Comparison of ENCODE assay signal across 8 cellular contexts in genomic region chr1:226186124-226187018, GRCh38. TPM values are rescaled to one million over a fixed set of nuclear protein-coding genes. Genes with fewer than 3 reads are reported as not detected.
DNase-seq lines count a peak whose midpoint lies in the region; ATAC-seq, FAIRE-seq and TF ChIP-seq lines count a peak whose summit lies in the region.

Gene ACBD3, minus strand, starts transcription at chr1:226186741. Its CDS starts 66 bp downstream, at chr1:226186675.

- H3K9me3 ChIP-seq in kidney (ENCODE audit: control insufficient read depth in 1 of 2, low read length in 2 of 2) = no peaks in the 10 kb centered on the region

- H3K4me3 ChIP-seq in kidney (ENCODE audit: low read length in 2 of 2) = peak within 1 kb of the TSS; percentile 81 to 85

- H3K9ac ChIP-seq in kidney (ENCODE audit: low read length in 2 of 2) = peak within 1 kb of the TSS; percentile 82 to 84

- DNase-seq in AML-193 (lab: John Stamatoyannopoulos, UW) = peak; percentile 81 to 85
- DNase-seq in NCI-H510A (lab: John Stamatoyannopoulos, UW) = peak; percentile 66
- peak; percentile 83 for DNase-seq in activated CD4-positive, CD25-positive, alpha-beta regulatory T cell treated with anti-CD3 and anti-CD28 coated beads, Interleukin-2, amount 50 U/mL, for 72 hours
- peak; percentile 92 for DNase-seq in cerebellar cortex (ENCODE audit: low spot score)
- DNase-seq in kidney = peak; percentile 95
- DNase-seq in stimulated activated CD4-positive, alpha-beta T cell treated with anti-CD3 and anti-CD28 coated beads, Interleukin-15, amount 100 ng/mL, for 1 hour (ENCODE audit: low read depth in 1 of 2, low spot score in 1 of 2) = peak; percentile 59 to 69

- no peak for FAIRE-seq in kidney (lab: Jason Lieb, UNC)

- H3K4me1 ChIP-seq in kidney (ENCODE audit: control insufficient read depth in 1 of 2, insufficient read depth in 1 of 2, low read depth in 1 of 2, low read length in 2 of 2) = peaks cover 6 to 16% of the 10 kb centered on the region in 2 donors

- peak; percentile 96 for ATAC-seq in HG03432 (IDR thresholded peaks at IDR 0.05; ENCODE audit: unreplicated experiment)

- no peak for TF ChIP-seq CTCF in kidney (IDR thresholded peaks at IDR 0.05; ENCODE audit: borderline replicate concordance, extremely low read depth, insufficient read depth)

- peak; percentile 94 for TF ChIP-seq POLR2A in GM19193 (IDR thresholded peaks at IDR 0.05; ENCODE audit: extremely low read depth, insufficient read depth, insufficient read length)

- no peaks in the 10 kb centered on the region for H3K36me3 ChIP-seq in kidney (ENCODE audit: control insufficient read depth in 1 of 2, insufficient read depth in 2 of 2, low read length in 2 of 2)

- H3K27ac ChIP-seq in kidney (ENCODE audit: low read depth in 2 of 2, low read length in 2 of 2) = peak within 1 kb of the TSS; percentile 90 to 95

- intact Hi-C loops in kidney (cut with DNase I) = no loop called here

RNA-seq across cellular contexts. Expression of gene ACBD3, which starts in this region (rescaled TPM):
- total RNA-seq in kidney = 43.1 TPM
- 12.4 TPM for polyA plus RNA-seq in kidney (ENCODE audit: insufficient read depth, low read depth, low replicate concordance)

Comparison
In these comparisons a context has a peak if more than half of its experiments do, and no peak if none do; other contexts are left out.
1. Peak in every context shown above with its lines: DNase-seq, ATAC-seq, H3K4me3 ChIP-seq and H3K27ac ChIP-seq.